8 cellular contexts compared by ENCODE assay signal in the genomic region with DNA sequence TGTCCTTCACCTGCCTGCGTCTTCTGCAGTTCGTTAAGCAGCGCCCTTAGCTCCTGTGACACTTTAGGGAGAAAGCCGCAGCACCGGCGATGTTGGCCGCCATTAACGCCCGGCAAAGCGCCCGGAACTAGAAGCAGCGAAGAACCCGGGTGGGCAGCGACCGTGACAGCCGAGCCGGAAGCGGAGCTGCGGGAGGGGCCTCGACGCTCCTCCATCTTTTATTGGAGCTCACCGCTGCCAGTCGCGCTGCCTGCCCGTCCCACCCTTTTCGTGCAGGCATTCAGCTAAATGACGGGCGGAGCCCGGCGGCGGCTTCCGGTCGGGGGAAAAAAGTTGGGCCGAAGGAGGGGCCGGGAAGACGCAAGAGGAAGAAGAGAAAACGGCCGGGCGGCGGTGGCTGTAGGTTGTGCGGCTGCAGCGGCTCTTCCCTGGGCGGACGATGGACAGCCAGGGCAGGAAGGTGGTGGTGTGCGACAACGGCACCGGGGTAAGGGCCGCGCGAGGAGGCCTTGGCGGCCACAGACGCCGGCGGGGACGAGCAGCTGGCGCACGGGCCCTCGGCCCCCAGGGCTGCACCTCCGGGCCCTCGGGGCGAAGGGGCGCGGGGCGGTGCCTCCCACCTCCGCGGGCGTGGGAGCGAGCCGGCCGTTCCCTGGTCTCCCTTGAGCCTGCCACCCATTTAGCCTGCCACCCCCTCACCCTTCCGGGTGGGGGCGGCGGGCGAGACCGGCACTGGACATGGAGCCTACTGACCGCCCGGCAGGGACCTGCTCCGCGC. TPM values are rescaled to one million over a fixed set of nuclear protein-coding genes. Genes with fewer than 3 reads are reported as not detected.
DNase-seq lines count a peak whose midpoint lies in the region; ATAC-seq and TF ChIP-seq lines count a peak whose summit lies in the region.

Gene ACTR2 (plus strand): TSS at position 361 of the 778 bp plus-strand sequence. CDS start 79 bp downstream, at position 440.

- H3K27ac Mint-ChIP-seq in activated naive CD4-positive, alpha-beta T cell treated with anti-CD3 and anti-CD28 coated beads, Interleukin-2, amount 50 U/mL, for 72 hours: peak within 1 kb of the TSS; percentile 95 to 99

- H3K36me3 Mint-ChIP-seq in activated naive CD4-positive, alpha-beta T cell treated with anti-CD3 and anti-CD28 coated beads, Interleukin-2, amount 50 U/mL, for 72 hours: peaks cover 20 to 28% of the 10 kb centered on the region in 2 donors

- 0 to 1% methylated on average over 18 to 59 of the region's 79 CpGs for WGBS in testis, 2 donors

- intact Hi-C loops in testis (cut with DNase I; ENCODE audit: low total_unique reads): no loop called here

- H3K27ac ChIP-seq in testis: peak within 1 kb of the TSS; percentile 82 to 97

- no peaks in the 10 kb centered on the region for H3K36me3 ChIP-seq in testis (ENCODE audit: low read depth, missing control alignments)

- no peaks in the 10 kb centered on the region for H3K9me3 ChIP-seq in testis

- H3K4me1 ChIP-seq in testis: peaks cover 9% of the 10 kb centered on the region

- H3K4me3 ChIP-seq in GM08714 (ENCODE audit: low read length) (peak within 1 kb of the TSS; percentile 98), testis (peak within 1 kb of the TSS; percentile 88 to 100)

- H3K27me3 ChIP-seq in testis: no peaks in the 10 kb centered on the region

- ATAC-seq in HG02610 (IDR thresholded peaks at IDR 0.05; ENCODE audit: unreplicated experiment): peak; percentile 92
- ATAC-seq in activated naive CD4-positive, alpha-beta T cell treated with anti-CD3 and anti-CD28 coated beads, Interleukin-2, amount 50 U/mL, for 72 hours: peak; percentile 96
- peak; percentile 98 for ATAC-seq in omental fat pad (ENCODE audit: low FRiP score)

- TF ChIP-seq POLR2A in testis (IDR thresholded peaks at IDR 0.05): peak; percentile 23

- TF ChIP-seq CTCF in omental fat pad (IDR thresholded peaks at IDR 0.05): no peak
- TF ChIP-seq CTCF in testis (IDR thresholded peaks at IDR 0.05): no peak

- no peaks in the 10 kb centered on the region for H3K9me3 Mint-ChIP-seq in activated naive CD4-positive, alpha-beta T cell treated with anti-CD3 and anti-CD28 coated beads, Interleukin-2, amount 50 U/mL, for 72 hours

- peak; percentile 92 for DNase-seq in NCI-H1092 treated with DMSO at 0.1 percent for 48 hours (lab: John Stamatoyannopoulos, UW)
- DNase-seq in SKM-1 (lab: John Stamatoyannopoulos, UW; ENCODE audit: unreplicated experiment): peak; percentile 97
- peak; percentile 91 to 96 for DNase-seq in activated naive CD4-positive, alpha-beta T cell treated with anti-CD3 and anti-CD28 coated beads, Interleukin-2, amount 50 U/mL, for 72 hours (ENCODE audit: low spot score in 2 of 2)
- peak; percentile 44 for DNase-seq in glomerular endothelial cell (ENCODE audit: extremely low read depth, low read depth, low spot score)
- DNase-seq in omental fat pad (ENCODE audit: low spot score): peak; percentile 75
- peak; percentile 97 for DNase-seq in testis

RNA-seq across cellular contexts. Expression of gene ACTR2, which starts in this region (rescaled TPM):
- total RNA-seq in activated naive CD4-positive, alpha-beta T cell treated with anti-CD3 and anti-CD28 coated beads, Interleukin-2, amount 50 U/mL, for 72 hours: 100 to 1,000 TPM; 345 to 382 TPM
- total RNA-seq in glomerular endothelial cell: 161 and 190 TPM in 2 replicates
- total RNA-seq in omental fat pad: 100 to 1,000 TPM in 2 of 4 donors, 10 to 100 TPM in 2; 56.4 to 115 (median 97.1) TPM
- total RNA-seq in testis: 10 to 100 TPM; 49.2 to 56.6 TPM
- 80.1 TPM for polyA plus RNA-seq in testis (ENCODE audit: insufficient read depth, low read depth, low replicate concordance)

Comparison
In these comparisons a context has a peak if more than half of its experiments do, and no peak if none do; other contexts are left out.
1. Peak in every context shown above with its lines: DNase-seq, ATAC-seq, H3K4me3 ChIP-seq and H3K27ac ChIP-seq.
2. DNase-seq: peak in every context shown above with its lines; median percentile 97 in SKM-1; 97 in testis; 94 in activated naive CD4-positive, alpha-beta T cell treated with anti-CD3 and anti-CD28 coated beads, Interleukin-2, amount 50 U/mL, for 72 hours; 92 in NCI-H1092 treated with DMSO at 0.1 percent for 48 hours; 75 in omental fat pad; 44 in glomerular endothelial cell.